ENCODE assay signal across 6 cellular contexts in the genomic region with DNA sequence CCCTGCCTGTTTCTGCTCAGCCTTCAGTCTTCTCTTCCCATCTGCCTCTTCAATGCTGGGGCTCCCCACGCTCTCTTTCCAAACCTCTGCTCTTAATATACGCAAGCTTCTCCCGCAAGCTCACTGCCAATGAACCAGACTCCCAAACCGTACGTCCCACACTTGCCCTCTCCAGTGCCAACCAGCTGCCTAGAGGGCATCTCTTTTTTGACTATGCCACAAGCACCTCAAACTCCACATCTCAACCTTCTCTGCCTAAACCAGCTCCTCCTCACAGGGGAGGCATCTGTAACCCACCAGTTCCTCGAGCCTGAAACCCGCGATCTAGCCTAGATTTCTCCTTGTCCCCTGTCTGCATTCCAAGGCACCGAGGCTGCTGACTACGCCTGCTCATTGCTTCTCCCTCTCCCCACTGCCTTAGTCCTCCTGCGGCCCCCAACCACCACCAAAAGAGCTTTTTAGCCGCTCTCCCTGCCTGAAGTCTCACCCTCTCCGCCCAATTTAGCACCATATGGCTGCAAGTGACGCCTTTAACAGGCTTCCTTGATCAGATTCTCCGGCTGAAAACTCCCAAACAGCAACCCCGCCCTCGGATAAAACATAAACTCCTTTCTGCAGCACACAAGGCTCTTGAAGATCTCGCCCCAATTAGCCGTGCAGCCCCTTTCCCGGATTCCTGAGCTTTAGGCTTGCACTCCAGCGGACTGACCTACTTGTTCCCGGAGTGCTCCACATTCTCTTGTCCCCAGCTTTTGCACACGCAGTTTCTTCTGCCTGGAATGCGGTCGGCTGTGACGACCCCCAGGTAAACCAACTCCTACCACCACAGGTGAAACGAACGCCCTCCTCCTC. TPM values are rescaled to one million over a fixed set of nuclear protein-coding genes. Genes with fewer than 3 reads are reported as not detected.
DNase-seq lines count a peak whose midpoint lies in the region.

No MANE protein-coding gene starts in this region.

- H3K36me3 Mint-ChIP-seq in activated naive CD8-positive, alpha-beta T cell treated with anti-CD3 and anti-CD28 coated beads for 36 hours = peaks cover 38% of the 10 kb centered on the region

- WGBS in mesodermal cell (ENCODE audit: insufficient coverage in 2 of 2), 2 experiments = 17 to 26% methylated on average over 22 to 26 of the region's 28 CpGs

- no peaks in the 10 kb centered on the region for H3K9me3 ChIP-seq in HUES6 (ENCODE audit: control insufficient read depth, insufficient read depth, low read depth, low read length)
- H3K9me3 ChIP-seq in mesodermal cell (ENCODE audit: control insufficient read depth, low read length) = no peaks in the 10 kb centered on the region

- H3K9ac ChIP-seq in HUES6 (ENCODE audit: low read length) = peak overlapping the region; percentile 93

- H3K36me3 ChIP-seq in HUES6 (ENCODE audit: control insufficient read depth, insufficient read depth, low read length) = no peaks in the 10 kb centered on the region; the same call in 1 of the 2 replicates
- no peaks in the 10 kb centered on the region for H3K36me3 ChIP-seq in mesodermal cell (ENCODE audit: control insufficient read depth, insufficient read depth, low read length)

- DNase-seq in activated naive CD8-positive, alpha-beta T cell treated with anti-CD3 and anti-CD28 coated beads for 36 hours = no peak
- DNase-seq in SW 1271 (lab: John Stamatoyannopoulos, UW) (no peak), ureter (ENCODE audit: low spot score) (no peak)
- DNase-seq in activated CD4-positive, alpha-beta T cell treated with anti-CD3 and anti-CD28 coated beads, Interleukin-2, amount 50 U/mL, for 4 hours = no peak

- H3K4me1 ChIP-seq in HUES6 (ENCODE audit: control insufficient read depth, insufficient read depth, low read length) = peaks cover 38% of the 10 kb centered on the region
- peaks cover 22% of the 10 kb centered on the region for H3K4me1 ChIP-seq in mesodermal cell (ENCODE audit: control insufficient read depth, insufficient read depth, low read length, poor library complexity, severe bottlenecking)

- no peaks in the 10 kb centered on the region for H3K27me3 ChIP-seq in HUES6 (ENCODE audit: control insufficient read depth, insufficient read depth, low read length)

- H3K4me1 Mint-ChIP-seq in activated naive CD8-positive, alpha-beta T cell treated with anti-CD3 and anti-CD28 coated beads for 36 hours = peaks cover 36% of the 10 kb centered on the region

- peak overlapping the region; percentile 86 for H3K4me3 Mint-ChIP-seq in activated naive CD8-positive, alpha-beta T cell treated with anti-CD3 and anti-CD28 coated beads for 36 hours

- H3K27ac ChIP-seq in HUES6 (ENCODE audit: low read depth, low read length) (no peak overlapping the region), mesodermal cell (ENCODE audit: low read depth, low read length, severe bottlenecking) (peak overlapping the region; percentile 43)

- H3K27ac Mint-ChIP-seq in activated naive CD8-positive, alpha-beta T cell treated with anti-CD3 and anti-CD28 coated beads for 36 hours = peak overlapping the region; percentile 36

- H3K4me3 ChIP-seq in HUES6 (ENCODE audit: low read depth, low read length) = peak overlapping the region; percentile 75
- H3K4me3 ChIP-seq in mesodermal cell (ENCODE audit: extremely low read depth, insufficient read depth, low read length, poor library complexity, severe bottlenecking) = peak overlapping the region; percentile 53

- H3K9me3 Mint-ChIP-seq in activated naive CD8-positive, alpha-beta T cell treated with anti-CD3 and anti-CD28 coated beads for 36 hours = peaks cover 2% of the 10 kb centered on the region

- no peaks in the 10 kb centered on the region for H3K27me3 Mint-ChIP-seq in activated naive CD8-positive, alpha-beta T cell treated with anti-CD3 and anti-CD28 coated beads for 36 hours

RNA-seq across cellular contexts. Expression of a gene that starts 1.5 kb away (rescaled TPM):
- 10 to 100 TPM; 70.9 to 80.9 TPM for total RNA-seq in activated naive CD8-positive, alpha-beta T cell treated with anti-CD3 and anti-CD28 coated beads for 36 hours
- 44.7 TPM for polyA plus RNA-seq in mesodermal cell (2013, experiment 1 of 2)
- polyA plus RNA-seq in mesodermal cell (2013, experiment 2 of 2) = 39.8 TPM
- total RNA-seq in ureter = 99.4 TPM

RNA-seq across cellular contexts. Expression of a gene that starts 48.3 kb away (rescaled TPM):
- 10 to 100 TPM; 25.2 to 30.4 TPM for total RNA-seq in activated naive CD8-positive, alpha-beta T cell treated with anti-CD3 and anti-CD28 coated beads for 36 hours
- 20.3 TPM for polyA plus RNA-seq in mesodermal cell (2013, experiment 1 of 2)
- polyA plus RNA-seq in mesodermal cell (2013, experiment 2 of 2) = 15.7 TPM
- total RNA-seq in ureter = 45.6 TPM

RNA-seq across cellular contexts. Expression of a gene that starts 48.7 kb away (rescaled TPM):
- total RNA-seq in activated naive CD8-positive, alpha-beta T cell treated with anti-CD3 and anti-CD28 coated beads for 36 hours = 10 to 100 TPM; 60.4 to 62.7 TPM
- polyA plus RNA-seq in mesodermal cell (2013, experiment 1 of 2) = 75.7 TPM
- polyA plus RNA-seq in mesodermal cell (2013, experiment 2 of 2) = 68.6 TPM
- 51.3 TPM for total RNA-seq in ureter

RNA-seq across cellular contexts. Expression of a gene that starts 55.8 kb away (rescaled TPM):
- 10 to 100 TPM; 14.0 to 14.1 TPM for total RNA-seq in activated naive CD8-positive, alpha-beta T cell treated with anti-CD3 and anti-CD28 coated beads for 36 hours
- 16.0 TPM for polyA plus RNA-seq in mesodermal cell (2013, experiment 1 of 2)
- polyA plus RNA-seq in mesodermal cell (2013, experiment 2 of 2) = 14.9 TPM
- 45.6 TPM for total RNA-seq in ureter
